13 cellular contexts compared by ENCODE assay signal in genomic region chr6:138695193-138695592, GRCh38.
"Had no signal": no experiment of that assay in that cellular context is flagged by ENCODE, and none has a peak within 500 bp of the region (broad histone marks: within the 10 kb centered on the region; RNA-seq: fewer than 3 reads in every experiment).

No MANE protein-coding gene starts in this region.

- H3K27ac ChIP-seq: ovary, skin epidermis, stomach had no signal

- H3K4me3 ChIP-seq: mucosa of descending colon, ovary, skin epidermis, stomach had no signal

- ATAC-seq: activated CD4-positive, CD25-positive, alpha-beta regulatory T cell treated with anti-CD3 and anti-CD28 coated beads, Interleukin-2, amount 50 U/mL, for 24 hours; mucosa of descending colon had no signal

- H3K9me3 Mint-ChIP-seq: activated T-cell treated with anti-CD3 and anti-CD28 coated beads, Interleukin-2, amount 50 U/mL, for 24 hours had no signal

- DNase-seq: activated effector memory CD4-positive, alpha-beta T cell treated with anti-CD3 and anti-CD28 coated beads, Interleukin-2, amount 50 U/mL, for 16 hours; activated T-cell treated with anti-CD3 and anti-CD28 coated beads, Interleukin-2, amount 50 U/mL, for 24 hours; anterior cingulate cortex; effector CD4-positive, alpha-beta T cell; erythroblast; mucosa of descending colon; ovary; retina; stimulated activated CD4-positive, alpha-beta T cell treated with anti-CD3 and anti-CD28 coated beads, Interleukin-4, amount 100 ng/mL, for 4 hours; stomach had no signal

- H3K27me3 ChIP-seq: ovary had no signal

- H3K27ac Mint-ChIP-seq: activated naive CD8-positive, alpha-beta T cell; activated T-cell treated with anti-CD3 and anti-CD28 coated beads, Interleukin-2, amount 50 U/mL, for 24 hours had no signal

- H3K36me3 Mint-ChIP-seq: activated naive CD8-positive, alpha-beta T cell had no signal

- H3K9me3 ChIP-seq: mucosa of descending colon, ovary, stomach had no signal

- H3K4me3 Mint-ChIP-seq: activated T-cell treated with anti-CD3 and anti-CD28 coated beads, Interleukin-2, amount 50 U/mL, for 24 hours had no signal
